Comparison of ENCODE assay signal across 27 cellular contexts in genomic region chr6:120557554-120557953, GRCh38.
DNase-seq lines count a peak whose midpoint lies in the region; ATAC-seq and TF ChIP-seq lines count a peak whose summit lies in the region.
"Had no signal": no experiment of that assay in that cellular context is flagged by ENCODE, and none has a peak within 500 bp of the region (broad histone marks: within the 10 kb centered on the region; RNA-seq: fewer than 3 reads in every experiment).

No MANE protein-coding gene starts in this region.

- intact Hi-C loops in left colon (cut with DNase I, micrococcal nuclease) (no loop called here), mucosa of descending colon (cut with DNase I, micrococcal nuclease) (no loop called here)

- no peaks in the 10 kb centered on the region for H3K36me3 ChIP-seq in mucosa of descending colon (ENCODE audit: low read depth)
- H3K36me3 ChIP-seq: BE2C; BLaER1; BLaER1 treated with 17β-estradiol and CSF1 and Interleukin-3, amounts not matched to agents 10 nM and 100 nM had no signal

- no peaks in the 10 kb centered on the region for H3K9me3 ChIP-seq in mucosa of descending colon
- H3K9me3 ChIP-seq: A549; BE2C; BLaER1; BLaER1 treated with 17β-estradiol and CSF1 and Interleukin-3, amounts not matched to agents 10 nM and 100 nM; Caco-2 had no signal

- ATAC-seq in left colon (peak; percentile 89), mucosa of descending colon (peak; percentile 73)
- ATAC-seq: A549; CD8-positive, alpha-beta T cell had no signal

- H3K4me3 ChIP-seq in mucosa of descending colon: no peak overlapping the region
- H3K4me3 ChIP-seq: A549; BLaER1; BLaER1 treated with 17β-estradiol and CSF1 and Interleukin-3, amounts not matched to agents 10 nM and 100 nM had no signal

- DNase-seq in left colon (no peak), mucosa of descending colon (peak in 1 of 3 donors; percentile 14), COLO668 (lab: John Stamatoyannopoulos, UW; ENCODE audit: unreplicated experiment) (no peak), NCI-H774 (lab: John Stamatoyannopoulos, UW) (no peak)
- DNase-seq: 8988T; ACHN; AML-193; BE2C; C1 segment of cervical spinal cord; Caco-2; Calu3; CD4-positive, alpha-beta memory T cell; CD4-positive, alpha-beta T cell; CD4-positive, CD25-positive, alpha-beta regulatory T cell; CD8-positive, alpha-beta memory T cell; CD8-positive, alpha-beta T cell; COR-L47; DMS 273 treated with DMSO at 0.1 percent for 48 hours; DMS153; DMS53; DMS79; DMS79 treated with DMSO at 0.1 percent for 48 hours; DND-41; EL had no signal

- peaks cover 11% of the 10 kb centered on the region for H3K4me1 ChIP-seq in mucosa of descending colon (ENCODE audit: low read depth)
- H3K4me1 ChIP-seq: A549; BLaER1; BLaER1 treated with 17β-estradiol and CSF1 and Interleukin-3, amounts not matched to agents 10 nM and 100 nM; Caco-2 had no signal

- no peak for TF ChIP-seq CTCF in mucosa of descending colon (IDR thresholded peaks at IDR 0.05)
